1 cellular context compared by ENCODE assay signal in the genomic region with DNA sequence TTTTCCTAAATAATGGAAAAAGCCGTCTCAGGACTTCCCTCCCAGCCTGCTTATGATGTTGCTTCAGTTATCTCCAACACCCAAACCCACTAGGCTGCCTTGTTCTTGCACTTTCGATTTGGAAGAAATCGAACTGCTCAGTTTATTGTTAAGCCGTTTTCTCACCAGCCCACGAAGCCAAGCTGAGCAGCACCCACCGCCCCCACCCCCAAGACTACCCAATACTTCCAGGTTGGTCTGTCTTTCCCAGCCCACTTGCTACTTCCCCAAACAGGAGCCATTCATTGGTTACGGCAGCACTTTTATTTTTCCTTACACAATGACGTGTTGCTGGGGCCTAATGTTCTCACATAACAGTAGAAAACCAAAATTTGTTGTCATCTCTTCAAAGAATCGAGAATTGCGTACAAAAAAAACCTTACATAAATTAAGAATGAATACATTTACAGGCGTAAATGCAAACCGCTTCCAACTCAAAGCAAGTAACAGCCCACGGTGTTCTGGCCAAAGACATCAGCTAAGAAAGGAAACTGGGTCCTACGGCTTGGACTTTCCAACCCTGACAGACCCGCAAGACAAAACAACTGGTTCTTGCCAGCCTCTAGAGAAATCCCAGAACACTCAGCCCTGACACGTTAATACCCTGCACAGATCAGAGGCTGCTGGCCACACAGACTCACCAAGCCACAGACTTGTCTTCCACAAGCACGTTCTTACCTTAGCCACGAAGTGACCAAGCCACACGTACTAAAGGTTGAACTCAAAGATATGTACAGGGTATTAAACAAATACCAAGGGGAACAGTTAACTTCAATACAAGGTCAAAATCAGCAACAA.
TF ChIP-seq lines count a peak whose summit lies in the region.

No MANE protein-coding gene starts in this region.

TF ChIP-seq in GM12878, 131 proteins besides CTCF, POLR2A, EP300 and RAD21 (continued from another document):
- TF ChIP-seq, protein P1, sequence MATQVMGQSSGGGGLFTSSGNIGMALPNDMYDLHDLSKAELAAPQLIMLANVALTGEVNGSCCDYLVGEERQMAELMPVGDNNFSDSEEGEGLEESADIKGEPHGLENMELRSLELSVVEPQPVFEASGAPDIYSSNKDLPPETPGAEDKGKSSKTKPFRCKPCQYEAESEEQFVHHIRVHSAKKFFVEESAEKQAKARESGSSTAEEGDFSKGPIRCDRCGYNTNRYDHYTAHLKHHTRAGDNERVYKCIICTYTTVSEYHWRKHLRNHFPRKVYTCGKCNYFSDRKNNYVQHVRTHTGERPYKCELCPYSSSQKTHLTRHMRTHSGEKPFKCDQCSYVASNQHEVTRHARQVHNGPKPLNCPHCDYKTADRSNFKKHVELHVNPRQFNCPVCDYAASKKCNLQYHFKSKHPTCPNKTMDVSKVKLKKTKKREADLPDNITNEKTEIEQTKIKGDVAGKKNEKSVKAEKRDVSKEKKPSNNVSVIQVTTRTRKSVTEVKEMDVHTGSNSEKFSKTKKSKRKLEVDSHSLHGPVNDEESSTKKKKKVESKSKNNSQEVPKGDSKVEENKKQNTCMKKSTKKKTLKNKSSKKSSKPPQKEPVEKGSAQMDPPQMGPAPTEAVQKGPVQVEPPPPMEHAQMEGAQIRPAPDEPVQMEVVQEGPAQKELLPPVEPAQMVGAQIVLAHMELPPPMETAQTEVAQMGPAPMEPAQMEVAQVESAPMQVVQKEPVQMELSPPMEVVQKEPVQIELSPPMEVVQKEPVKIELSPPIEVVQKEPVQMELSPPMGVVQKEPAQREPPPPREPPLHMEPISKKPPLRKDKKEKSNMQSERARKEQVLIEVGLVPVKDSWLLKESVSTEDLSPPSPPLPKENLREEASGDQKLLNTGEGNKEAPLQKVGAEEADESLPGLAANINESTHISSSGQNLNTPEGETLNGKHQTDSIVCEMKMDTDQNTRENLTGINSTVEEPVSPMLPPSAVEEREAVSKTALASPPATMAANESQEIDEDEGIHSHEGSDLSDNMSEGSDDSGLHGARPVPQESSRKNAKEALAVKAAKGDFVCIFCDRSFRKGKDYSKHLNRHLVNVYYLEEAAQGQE (IDR thresholded peaks at IDR 0.05; ENCODE audit: low read depth, low read length): no peak
- TF ChIP-seq EGR1 (IDR thresholded peaks at IDR 0.05; ENCODE audit: borderline replicate concordance in 1 of 2, low read depth in 2 of 2, low read length in 2 of 2): no peak
